Comparison of ENCODE assay signal across 31 cellular contexts in genomic region chr18:32764611-32765244, GRCh38. TPM values are rescaled to one million over a fixed set of nuclear protein-coding genes. Genes with fewer than 3 reads are reported as not detected.
"Had no signal": no experiment of that assay in that cellular context is flagged by ENCODE, and none has a peak within 500 bp of the region (broad histone marks: within the 10 kb centered on the region; RNA-seq: fewer than 3 reads in every experiment).

No MANE protein-coding gene starts in this region.

- H3K36me3 ChIP-seq: gastrocnemius medialis, neural progenitor cell, suprapubic skin, transverse colon, upper lobe of right lung, uterus had no signal

- H3K9me3 Mint-ChIP-seq: endodermal cell; naive thymus-derived CD4-positive, alpha-beta T cell; nephron; neural progenitor cell; stimulated activated naive CD8-positive, alpha-beta T cell treated with anti-CD3 and anti-CD28 coated beads, Interleukin-15, amount 100 ng/mL, for 72 hours had no signal

- H3K27ac ChIP-seq: dorsolateral prefrontal cortex, epithelial cell of prostate, gastrocnemius medialis, neural progenitor cell, parathyroid adenoma, suprapubic skin, transverse colon, upper lobe of right lung, uterus had no signal

- H3K9me3 ChIP-seq: gastrocnemius medialis, suprapubic skin, transverse colon, upper lobe of right lung, uterus had no signal

- H3K9ac ChIP-seq: neural progenitor cell, parathyroid adenoma had no signal

- DNase-seq: dorsolateral prefrontal cortex; effector CD4-positive, alpha-beta T cell; endodermal cell; foreskin fibroblast; gastrocnemius medialis; head of caudate nucleus; mesenchymal stem cell; midbrain; naive thymus-derived CD4-positive, alpha-beta T cell; stimulated activated CD4-positive, alpha-beta T cell treated with anti-CD3 and anti-CD28 coated beads, Interleukin-12 subunit alpha, Interleukin-12 subunit beta, amount 100 ng/mL, for 4 hours; stimulated activated CD4-positive, alpha-beta T cell treated with anti-CD3 and anti-CD28 coated beads, Interleukin-1b, Interleukin-23, amount 100 ng/mL, for 48 hours; stimulated activated CD4-positive, alpha-beta T cell treated with anti-CD3 and anti-CD28 coated beads, Interleukin-4, amount 100 ng/mL, for 1 hour; stimulated activated CD8-positive, alpha-beta memory T cell treated with anti-CD3 and anti-CD28 coated beads, Interleukin-4, amount 100 ng/mL, for 48 hours; stimulated activated naive CD4-positive, alpha-beta T cell; stimulated activated naive CD8-positive, alpha-beta T cell treated with anti-CD3 and anti-CD28 coated beads, Interleukin-15, amount 100 ng/mL, for 72 hours; transverse colon; upper lobe of right lung; uterus had no signal

- H3K4me1 ChIP-seq: gastrocnemius medialis, upper lobe of right lung had no signal

- H3K4me3 Mint-ChIP-seq: endodermal cell; naive thymus-derived CD4-positive, alpha-beta T cell; nephron; neural progenitor cell; stimulated activated naive CD8-positive, alpha-beta T cell treated with anti-CD3 and anti-CD28 coated beads, Interleukin-15, amount 100 ng/mL, for 72 hours had no signal

- H3K27ac Mint-ChIP-seq: endodermal cell; naive thymus-derived CD4-positive, alpha-beta T cell; nephron; neural progenitor cell; progenitor cell of endocrine pancreas; stimulated activated naive CD8-positive, alpha-beta T cell treated with anti-CD3 and anti-CD28 coated beads, Interleukin-15, amount 100 ng/mL, for 72 hours had no signal

- H2AFZ ChIP-seq: neural progenitor cell, parathyroid adenoma had no signal

- H3K4me1 Mint-ChIP-seq: stimulated activated naive CD8-positive, alpha-beta T cell treated with anti-CD3 and anti-CD28 coated beads, Interleukin-15, amount 100 ng/mL, for 72 hours had no signal

- H3K27me3 Mint-ChIP-seq: progenitor cell of endocrine pancreas had no signal

- H3K4me3 ChIP-seq: dorsolateral prefrontal cortex, gastrocnemius medialis, neural progenitor cell, smooth muscle cell, suprapubic skin, transverse colon, upper lobe of right lung, uterus had no signal

- ATAC-seq: esophagus mucosa; gastrocnemius medialis; left lobe of liver; naive thymus-derived CD4-positive, alpha-beta T cell; sciatic nerve; stimulated activated naive CD8-positive, alpha-beta T cell treated with anti-CD3 and anti-CD28 coated beads, Interleukin-15, amount 100 ng/mL, for 72 hours; upper lobe of right lung had no signal

- H3K79me2 ChIP-seq: parathyroid adenoma had no signal

- H3K4me2 ChIP-seq: neural progenitor cell, smooth muscle cell had no signal

- H3K36me3 Mint-ChIP-seq: naive thymus-derived CD4-positive, alpha-beta T cell had no signal

RNA-seq across cellular contexts. Expression of gene KLHL14, which starts 8.1 kb away (rescaled TPM):
- total RNA-seq: left lobe of liver, lower leg skin, osteoblast, smooth muscle cell had no signal
- polyA plus RNA-seq: keratinocyte, smooth muscle cell had no signal
